In the genomic region with DNA sequence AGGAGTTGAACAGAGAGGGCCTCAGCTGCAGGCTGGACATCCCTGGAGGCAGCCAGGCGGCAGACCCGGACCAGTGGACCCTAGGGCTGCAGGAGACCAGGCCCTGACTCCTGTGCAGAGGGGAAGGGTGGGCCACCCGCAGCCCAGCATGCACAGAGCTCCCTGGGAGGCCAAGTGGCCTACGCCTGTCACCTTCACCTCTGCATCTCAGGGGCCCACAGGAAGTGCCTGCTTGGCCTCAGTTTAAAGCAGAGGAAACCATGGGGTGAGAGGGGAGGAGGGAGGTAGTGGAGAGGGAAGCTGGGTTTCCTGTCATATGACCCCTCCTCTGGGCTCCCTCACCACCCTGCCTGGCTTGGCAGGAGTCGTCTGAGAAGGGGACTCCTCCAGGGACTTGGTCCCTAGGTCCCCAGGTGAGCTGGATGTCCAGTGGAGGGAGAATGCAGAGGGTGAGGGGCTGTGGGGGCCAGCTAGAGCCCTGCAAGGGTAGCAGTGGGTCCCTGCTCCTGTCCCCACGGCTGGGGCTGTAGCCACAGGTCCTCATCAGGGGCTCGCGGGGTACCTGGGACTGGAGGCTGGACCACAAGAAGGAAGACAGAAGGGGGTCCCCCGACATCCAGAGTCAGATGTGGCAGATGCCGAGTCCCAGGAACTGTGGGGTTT, we compare ENCODE assay signal across 9 cellular contexts. TPM values are rescaled to one million over a fixed set of nuclear protein-coding genes. Genes with fewer than 3 reads are reported as not detected.
A peak's percentile ranks its signal among the peaks of the same experiment; 100 is the strongest.
DNase-seq lines count a peak whose midpoint lies in the region; ATAC-seq, FAIRE-seq and TF ChIP-seq lines count a peak whose summit lies in the region.
"Had no signal": no experiment of that assay in that cellular context is flagged by ENCODE, and none has a peak within 500 bp of the region (broad histone marks: within the 10 kb centered on the region; RNA-seq: fewer than 3 reads in every experiment).

A gene with protein sequence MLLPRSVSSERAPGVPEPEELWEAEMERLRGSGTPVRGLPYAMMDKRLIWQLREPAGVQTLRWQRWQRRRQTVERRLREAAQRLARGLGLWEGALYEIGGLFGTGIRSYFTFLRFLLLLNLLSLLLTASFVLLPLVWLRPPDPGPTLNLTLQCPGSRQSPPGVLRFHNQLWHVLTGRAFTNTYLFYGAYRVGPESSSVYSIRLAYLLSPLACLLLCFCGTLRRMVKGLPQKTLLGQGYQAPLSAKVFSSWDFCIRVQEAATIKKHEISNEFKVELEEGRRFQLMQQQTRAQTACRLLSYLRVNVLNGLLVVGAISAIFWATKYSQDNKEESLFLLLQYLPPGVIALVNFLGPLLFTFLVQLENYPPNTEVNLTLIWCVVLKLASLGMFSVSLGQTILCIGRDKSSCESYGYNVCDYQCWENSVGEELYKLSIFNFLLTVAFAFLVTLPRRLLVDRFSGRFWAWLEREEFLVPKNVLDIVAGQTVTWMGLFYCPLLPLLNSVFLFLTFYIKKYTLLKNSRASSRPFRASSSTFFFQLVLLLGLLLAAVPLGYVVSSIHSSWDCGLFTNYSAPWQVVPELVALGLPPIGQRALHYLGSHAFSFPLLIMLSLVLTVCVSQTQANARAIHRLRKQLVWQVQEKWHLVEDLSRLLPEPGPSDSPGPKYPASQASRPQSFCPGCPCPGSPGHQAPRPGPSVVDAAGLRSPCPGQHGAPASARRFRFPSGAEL (plus strand): TSS at position 333 of the 663 bp plus-strand sequence. CDS start 818 bp downstream, outside the sequence.

- POLR2A ChIA-PET in CD8-positive, alpha-beta memory T cell (lab: Charles Lee): interaction anchor here (0.6 to 17.3 kb wide), 7 partner anchors 6 to 1949 kb away, joined by 3 to 333 read pairs (median 6); a partner anchor contains a TSS
- POLR2A ChIA-PET in WTC11 (lab: Charles Lee): no interaction called here
- POLR2A ChIA-PET in H1 (lab: Charles Lee; ENCODE audit: partially characterized antibody): interaction anchor here (0.6 to 2.0 kb wide), 6 partner anchors 9 to 74 kb away, joined by 3 to 8 read pairs (median 4); a partner anchor contains a TSS

- FAIRE-seq in H1 (lab: Jason Lieb, UNC) (no peak), D721Med (lab: Jason Lieb, UNC) (no peak)
- FAIRE-seq: endometrium had no signal

- H3K27ac Mint-ChIP-seq in CD8-positive, alpha-beta memory T cell: peak within 1 kb of the TSS; percentile 95 to 98 (median 96)
- no peak within 1 kb of the TSS; the same call in 1 of the 2 replicates for H3K27ac Mint-ChIP-seq in WTC11

- no peaks in the 10 kb centered on the region for H3K79me2 ChIP-seq in H1 (ENCODE audit: control insufficient read depth in 1 of 2, insufficient read depth in 2 of 2, low read length in 2 of 2)

- peak within 1 kb of the TSS; percentile 32 for H3K18ac ChIP-seq in H1 (ENCODE audit: extremely low read depth, low read length)

- H3K4me3 ChIP-seq in CD8-positive, alpha-beta memory T cell (ENCODE audit: low read length): peak within 1 kb of the TSS; percentile 96
- H3K4me3 ChIP-seq in H1 (ENCODE audit: extremely low read depth in 1 of 4, insufficient read depth in 2 of 4, low read depth in 3 of 4, low read length in 4 of 4): peak within 1 kb of the TSS in 3 of 4 experiments; percentile 10 to 58 (median 10); a peak in 4 of 8 replicates
- H3K4me3 ChIP-seq in psoas muscle: peak within 1 kb of the TSS; percentile 49

- H3K4me3 Mint-ChIP-seq in CD8-positive, alpha-beta memory T cell: peak within 1 kb of the TSS; percentile 86 to 100 (median 99)
- peak within 1 kb of the TSS; percentile 44 for H3K4me3 Mint-ChIP-seq in WTC11

- no peak for TF ChIP-seq RAD21 in H1 (IDR thresholded peaks at IDR 0.05 in 1 of 2, conservative IDR thresholded peaks at IDR 0.05 in 1 of 2; ENCODE audit: low read depth in 2 of 2, low read length in 2 of 2)

- H4K5ac ChIP-seq in H1 (ENCODE audit: insufficient read length, low read depth, low read length): no peak within 1 kb of the TSS

- DNase-seq in CD8-positive, alpha-beta memory T cell: peak; percentile 70 to 93 (median 91)
- DNase-seq in WTC11 (ENCODE audit: low spot score): no peak
- no peak for DNase-seq in H1 (ENCODE audit: low read depth in 1 of 2, low spot score in 2 of 2)
- DNase-seq in psoas muscle: peak in 1 of 2 donors; percentile 57
- DNase-seq in iPS-NIHi7 (ENCODE audit: extremely low spot score): no peak
- no peak for DNase-seq in GOT3 (lab: John Stamatoyannopoulos, UW)
- no peak for DNase-seq in D721Med (ENCODE audit: insufficient read length, low spot score)

- H2BK5ac ChIP-seq in H1 (ENCODE audit: low read depth, low read length): peak within 1 kb of the TSS; percentile 71; the same call in 1 of the 2 replicates

- no peak within 1 kb of the TSS for H2AFZ ChIP-seq in H1 (ENCODE audit: low read length)

- H2AK5ac ChIP-seq in H1 (ENCODE audit: low read depth, low read length): peak within 1 kb of the TSS; percentile 54; the same call in 1 of the 2 replicates

- WGBS in H1 (ENCODE audit: extremely low coverage in 1 of 2, insufficient coverage in 1 of 2, insufficient read length in 1 of 2, insufficient replicate concordance in 2 of 2, low coverage in 1 of 2, low lambda C conversion rate in 2 of 2, missing lambda C conversion rate in 1 of 2), 2 experiments: 82% methylated on average over 10 of the region's 10 CpGs; no CpG with 5 or more reads in 1 of the 2 experiments
- WGBS in psoas muscle, 3 donors: 75 to 83% (median 82%) methylated on average over 8 to 10 of the region's 10 CpGs

- ATAC-seq in HG03432 (IDR thresholded peaks at IDR 0.05; ENCODE audit: unreplicated experiment) (peak; percentile 17), WTC11 (no peak), psoas muscle (no peak)

- peaks cover 39% of the 10 kb centered on the region for H3K36me3 ChIP-seq in CD8-positive, alpha-beta memory T cell (ENCODE audit: insufficient read depth, low read length)
- H3K36me3 ChIP-seq in H1 (ENCODE audit: control insufficient read depth in 2 of 4, insufficient read depth in 4 of 4, low read length in 3 of 4): no peaks in the 10 kb centered on the region
- no peaks in the 10 kb centered on the region for H3K36me3 ChIP-seq in psoas muscle (ENCODE audit: insufficient read depth in 1 of 2, low read depth in 1 of 2)

- H3K56ac ChIP-seq in H1 (replicated peaks; ENCODE audit: insufficient read length, low read depth, low read length): peak within 1 kb of the TSS; percentile 40

- H2BK20ac ChIP-seq in H1 (ENCODE audit: low read length): peak within 1 kb of the TSS; percentile 90; the same call in 1 of the 2 replicates

- H3K9me3 ChIP-seq in CD8-positive, alpha-beta memory T cell (ENCODE audit: low read length): no peaks in the 10 kb centered on the region
- no peaks in the 10 kb centered on the region for H3K9me3 ChIP-seq in H1 (ENCODE audit: insufficient read depth in 2 of 2, low read depth in 1 of 2, low read length in 1 of 2)
- no peaks in the 10 kb centered on the region for H3K9me3 ChIP-seq in psoas muscle

- CTCF ChIA-PET in CD8-positive, alpha-beta memory T cell (lab: Charles Lee): interaction anchor here (1.0 to 2.1 kb wide), 9 partner anchors 8 to 46 kb away, joined by 3 to 12 read pairs (median 5); no protein-coding TSS in a partner anchor
- CTCF ChIA-PET in WTC11 (lab: Charles Lee) (interaction anchor here (1.1 to 4.6 kb wide), 5 partner anchors 9 to 120 kb away, joined by 4 to 65 read pairs (median 5); no protein-coding TSS in a partner anchor), H1 (lab: Charles Lee; ENCODE audit: partially characterized antibody) (interaction anchor here (0.6 to 4.2 kb wide), 10 partner anchors 8 to 630 kb away, joined by 3 to 17 read pairs (median 4); no protein-coding TSS in a partner anchor)

- peak within 1 kb of the TSS; percentile 90; the same call in 1 of the 2 replicates for H2BK12ac ChIP-seq in H1 (ENCODE audit: low read depth, low read length)

- peaks cover 3 to 64% (median 10%) of the 10 kb centered on the region in 3 donors for H3K36me3 Mint-ChIP-seq in CD8-positive, alpha-beta memory T cell
- no peaks in the 10 kb centered on the region for H3K36me3 Mint-ChIP-seq in WTC11

- H4K91ac ChIP-seq in H1 (replicated peaks; ENCODE audit: insufficient read length, low read length): peak within 1 kb of the TSS; percentile 57

- peaks cover 7% of the 10 kb centered on the region for H3K23me2 ChIP-seq in H1 (ENCODE audit: low read depth, low read length)

- TF ChIP-seq CTCF in WTC11 (IDR thresholded peaks at IDR 0.05) (no peak), H1 (IDR thresholded peaks at IDR 0.05; ENCODE audit: control extremely low read depth in 1 of 3, insufficient read depth in 1 of 3, low read depth in 1 of 3, low read length in 3 of 3) (no peak), psoas muscle (IDR thresholded peaks at IDR 0.05) (no peak), D721Med (IDR thresholded peaks at IDR 0.05; ENCODE audit: insufficient read depth, missing control alignments) (no peak)

- H3K4me1 ChIP-seq in CD8-positive, alpha-beta memory T cell (ENCODE audit: insufficient read depth, low read length): peaks cover 64% of the 10 kb centered on the region
- H3K4me1 ChIP-seq in H1 (replicated peaks in 1 of 4; ENCODE audit: control insufficient read depth in 3 of 4, insufficient read depth in 4 of 4, low read length in 3 of 4) (peaks cover 0 to 31% (median 19%) of the 10 kb centered on the region in 4 experiments; a peak in 6 of 7 replicates), psoas muscle (peaks cover 9% of the 10 kb centered on the region)

- no peak within 1 kb of the TSS for H3K23ac ChIP-seq in H1 (ENCODE audit: insufficient read length)

- no peak within 1 kb of the TSS; a peak in 1 of 7 replicates for H3K9ac ChIP-seq in H1 (replicated peaks in 1 of 4; ENCODE audit: extremely low read depth in 1 of 4, low read depth in 3 of 4, low read length in 3 of 4)

- H3K14ac ChIP-seq in H1 (ENCODE audit: insufficient read length): no peak within 1 kb of the TSS

- H3K79me1 ChIP-seq in H1 (ENCODE audit: low read depth, low read length): no peaks in the 10 kb centered on the region

- peaks cover 48 to 67% (median 52%) of the 10 kb centered on the region in 3 donors for H3K4me1 Mint-ChIP-seq in CD8-positive, alpha-beta memory T cell
- H3K4me1 Mint-ChIP-seq in WTC11: peaks cover 34% of the 10 kb centered on the region

- peak within 1 kb of the TSS; percentile 32 for H3K4ac ChIP-seq in H1 (replicated peaks; ENCODE audit: insufficient read length, low read depth, low read length)

- H2BK15ac ChIP-seq in H1 (ENCODE audit: low read length): peak within 1 kb of the TSS; percentile 72; the same call in 1 of the 2 replicates

- H3K9me3 Mint-ChIP-seq in CD8-positive, alpha-beta memory T cell: peaks cover 0 to 2% (median 0%) of the 10 kb centered on the region in 5 donors
- no peaks in the 10 kb centered on the region for H3K9me3 Mint-ChIP-seq in WTC11

- no peaks in the 10 kb centered on the region for H3K27me3 ChIP-seq in CD8-positive, alpha-beta memory T cell (ENCODE audit: insufficient read depth, low read length, poor library complexity, severe bottlenecking)
- H3K27me3 ChIP-seq in H1 (replicated peaks in 1 of 4; ENCODE audit: control insufficient read depth in 3 of 4, extremely low read depth in 1 of 4, insufficient read depth in 3 of 4, low read length in 3 of 4): peaks cover 0 to 26% (median 17%) of the 10 kb centered on the region in 4 experiments; a peak in 5 of 7 replicates
- H3K27me3 ChIP-seq in psoas muscle (ENCODE audit: insufficient read depth in 3 of 3, low read length in 2 of 3): peaks cover 0 to 57% (median 16%) of the 10 kb centered on the region in 3 donors

- no peak for TF ChIP-seq POLR2A in H1 (IDR thresholded peaks at IDR 0.05; ENCODE audit: control extremely low read depth in 1 of 2, low read depth in 2 of 2, low read length in 2 of 2)

- peak within 1 kb of the TSS; percentile 24 for H2BK120ac ChIP-seq in H1 (replicated peaks; ENCODE audit: low read depth, low read length)

- peaks cover 0 to 3% of the 10 kb centered on the region in 2 donors for H3K27me3 Mint-ChIP-seq in CD8-positive, alpha-beta memory T cell
- H3K27me3 Mint-ChIP-seq in WTC11 (ENCODE audit: low read depth): peaks cover 17% of the 10 kb centered on the region

- peak within 1 kb of the TSS; percentile 53 to 69 for H3K4me2 ChIP-seq in H1 (ENCODE audit: insufficient read depth in 1 of 2, low read depth in 2 of 2, low read length in 2 of 2)

- H3K27ac ChIP-seq in CD8-positive, alpha-beta memory T cell (ENCODE audit: low read depth, low read length): peak within 1 kb of the TSS; percentile 70
- H3K27ac ChIP-seq in H1 (ENCODE audit: low read depth, low read length): no peak within 1 kb of the TSS
- no peak within 1 kb of the TSS for H3K27ac ChIP-seq in psoas muscle

- intact Hi-C loops in psoas muscle (cut with DNase I): no loop called here

- peak within 1 kb of the TSS; percentile 73 for H4K8ac ChIP-seq in H1 (ENCODE audit: extremely low read depth, insufficient read depth, low read length)

- H4K20me1 ChIP-seq in H1 (replicated peaks in 1 of 2; ENCODE audit: control insufficient read depth in 1 of 2, insufficient read depth in 2 of 2, low read length in 2 of 2): peaks cover 2 to 3% of the 10 kb centered on the region in 2 experiments

- no peak for TF ChIP-seq EP300 in H1 (IDR thresholded peaks at IDR 0.05; ENCODE audit: borderline replicate concordance in 1 of 2, low read depth in 2 of 2, low read length in 2 of 2)

RNA-seq across cellular contexts. Expression of the gene that starts here (rescaled TPM):
- 100 to 1,000 TPM; 117 to 126 TPM for total RNA-seq in CD8-positive, alpha-beta memory T cell
- polyA plus RNA-seq in CD8-positive, alpha-beta memory T cell: 139 TPM
- 2.9 to 3.7 TPM (median 3.1 TPM) in 3 replicates for total RNA-seq in WTC11 (2021)
- 2.0 and 2.8 TPM in 2 replicates for total RNA-seq in H1 (2021; fragmentation: NEBNext Ultra II Directional; extraction: Animal tissue kit (Norgen Biotek cat#: 25700))
- polyA plus RNA-seq in H1 (2011; rRNA removed): 1.00 and 3.0 TPM in 2 replicates
- polyA plus RNA-seq in H1 (2011; cell fraction: cytosol; rRNA removed): 0.83 TPM
- polyA plus RNA-seq in H1 (2011; cell fraction: nucleus; rRNA removed): 5.4 TPM
- polyA plus RNA-seq in H1 (2012, experiment 1 of 2): 1.2 to 3.1 TPM (median 1.6 TPM) in 4 replicates
- polyA plus RNA-seq in H1 (2012, experiment 2 of 2): 0.49 TPM
- polyA plus RNA-seq in H1 (2013, experiment 1 of 2): 2.3 TPM
- 2.6 TPM for polyA plus RNA-seq in H1 (2013, experiment 2 of 2)
- polyA minus RNA-seq in H1 (2011; rRNA and poly(A)+ RNA removed): 0.83 and 2.0 TPM in 2 replicates
- polyA minus RNA-seq in H1 (2011; cell fraction: cytosol; rRNA and poly(A)+ RNA removed): not detected
- 2.7 TPM for polyA minus RNA-seq in H1 (2011; cell fraction: nucleus; rRNA and poly(A)+ RNA removed)
- 1 to 10 TPM in 3 of 4 donors, under 1 TPM in 1; 0.89 to 2.8 (median 1.9) TPM for total RNA-seq in psoas muscle
- under 1 TPM; 0.30 to 0.79 (median 0.43) TPM for polyA plus RNA-seq in psoas muscle

Comparison
In these comparisons a context has a peak if more than half of its experiments do, and no peak if none do; other contexts are left out.
1. RNA of the gene that starts here (total RNA-seq): 117 to 126 TPM in CD8-positive, alpha-beta memory T cell; 2.9 to 3.7 TPM in WTC11, 2.0 to 2.8 TPM in H1 and 0.89 to 2.8 TPM in psoas muscle; every median in the first group is over 10 times any median in the second.
2. RNA of the gene that starts here (polyA plus RNA-seq): 139 TPM in CD8-positive, alpha-beta memory T cell (single experiment); 0.49 to 5.4 TPM in H1 and 0.30 to 0.79 TPM in psoas muscle; every median in the first group is over 10 times any median in the second.
3. DNase-seq: peak in CD8-positive, alpha-beta memory T cell (5 of 5); none in WTC11 (single experiment), H1 (0 of 2), iPS-NIHi7 (single experiment), GOT3 (single experiment) and D721Med (single experiment).
4. H3K4me3 ChIP-seq: peak in every context shown above with its lines; median percentile 96 in CD8-positive, alpha-beta memory T cell; 49 in psoas muscle; 10 in H1.